ENCODE assay signal across 8 cellular contexts in genomic region chr18:79857082-79857661, GRCh38. TPM values are rescaled to one million over a fixed set of nuclear protein-coding genes. Genes with fewer than 3 reads are reported as not detected.
A peak's percentile ranks its signal among the peaks of the same experiment; 100 is the strongest.
DNase-seq lines count a peak whose midpoint lies in the region; ATAC-seq, FAIRE-seq and TF ChIP-seq lines count a peak whose summit lies in the region.

No MANE protein-coding gene starts in this region.

- peak overlapping the region in 1 of 3 donors; percentile 30 for H3K4me3 Mint-ChIP-seq in T-cell
- H3K4me3 Mint-ChIP-seq in activated CD4-positive, alpha-beta T cell treated with anti-CD3 and anti-CD28 coated beads for 36 hours = no peak overlapping the region

- POLR2A ChIA-PET in T-cell (lab: Charles Lee) = interaction anchor here in 1 of 2 donors (0.6 kb wide), 1 partner anchor 1652 kb away, joined by 4 read pairs; no protein-coding TSS in a partner anchor
- POLR2A ChIA-PET in activated CD4-positive, alpha-beta T cell treated with anti-CD3 and anti-CD28 coated beads for 36 hours (lab: Charles Lee) = no interaction called here

- peak overlapping the region in 1 of 2 donors; percentile 25 for H3K27ac Mint-ChIP-seq in T-cell
- no peak overlapping the region for H3K27ac Mint-ChIP-seq in activated CD4-positive, alpha-beta T cell treated with anti-CD3 and anti-CD28 coated beads for 36 hours

- H3K36me3 Mint-ChIP-seq in T-cell = no peaks in the 10 kb centered on the region
- no peaks in the 10 kb centered on the region for H3K36me3 Mint-ChIP-seq in activated CD4-positive, alpha-beta T cell treated with anti-CD3 and anti-CD28 coated beads for 36 hours (ENCODE audit: low read depth)

- peaks cover 6% of the 10 kb centered on the region for H3K4me1 ChIP-seq in lower lobe of right lung

- TF ChIP-seq POLR2A in GM12892 (IDR thresholded peaks at IDR 0.05; ENCODE audit: low read depth, low read length) = no peak

- intact Hi-C loops in lower lobe of right lung (cut with DNase I) = no loop called here
- intact Hi-C loops in activated CD4-positive, alpha-beta T cell treated with anti-CD3 and anti-CD28 coated beads for 36 hours (cut with DNase I, micrococcal nuclease) = no loop called here

- peaks cover 0 to 9% (median 6%) of the 10 kb centered on the region in 3 donors for H3K4me1 Mint-ChIP-seq in T-cell
- H3K4me1 Mint-ChIP-seq in activated CD4-positive, alpha-beta T cell treated with anti-CD3 and anti-CD28 coated beads for 36 hours = peaks cover 3% of the 10 kb centered on the region

- peaks cover 13 to 18% of the 10 kb centered on the region in 2 donors for H3K27me3 Mint-ChIP-seq in T-cell
- peaks cover 8% of the 10 kb centered on the region for H3K27me3 Mint-ChIP-seq in activated CD4-positive, alpha-beta T cell treated with anti-CD3 and anti-CD28 coated beads for 36 hours

- no peaks in the 10 kb centered on the region for H3K36me3 ChIP-seq in lower lobe of right lung

- no peak for TF ChIP-seq CTCF in lower lobe of right lung (IDR thresholded peaks at IDR 0.05)

- peak; percentile 14 to 38 for ATAC-seq in lower lobe of right lung
- no peak for ATAC-seq in T-cell (replicated peaks in 1 of 4)
- ATAC-seq in activated CD4-positive, alpha-beta T cell treated with anti-CD3 and anti-CD28 coated beads for 36 hours = no peak
- ATAC-seq in GM21529 (IDR thresholded peaks at IDR 0.05; ENCODE audit: unreplicated experiment) = no peak

- H3K27me3 ChIP-seq in lower lobe of right lung (ENCODE audit: low read depth) = peaks cover 20% of the 10 kb centered on the region

- H3K27ac ChIP-seq in lower lobe of right lung = no peak overlapping the region

- CTCF ChIA-PET in T-cell (lab: Charles Lee) = no interaction called here
- CTCF ChIA-PET in activated CD4-positive, alpha-beta T cell treated with anti-CD3 and anti-CD28 coated beads for 36 hours (lab: Charles Lee) = interaction anchor here (1.0 kb wide), 1 partner anchor 89 kb away, joined by 3 read pairs; no protein-coding TSS in a partner anchor

- H3K9me3 Mint-ChIP-seq in T-cell = peaks cover 8 to 14% (median 12%) of the 10 kb centered on the region in 3 donors
- peaks cover 5% of the 10 kb centered on the region for H3K9me3 Mint-ChIP-seq in activated CD4-positive, alpha-beta T cell treated with anti-CD3 and anti-CD28 coated beads for 36 hours (ENCODE audit: low read depth)

- no peak overlapping the region for H3K4me3 ChIP-seq in lower lobe of right lung

- peak; percentile 34 for DNase-seq in Ammon's horn (ENCODE audit: low spot score)
- peak; percentile 66 for DNase-seq in LHCN-M2 (ENCODE audit: low read depth)
- peak; percentile 38 to 52 for DNase-seq in T47D (ENCODE audit: low read depth in 1 of 2, low spot score in 1 of 2)
- DNase-seq in lower lobe of right lung = no peak
- no peak for DNase-seq in T-cell
- DNase-seq in activated CD4-positive, alpha-beta T cell treated with anti-CD3 and anti-CD28 coated beads for 36 hours = no peak
- DNase-seq in GM12892 (ENCODE audit: insufficient read length) = no peak

- in situ Hi-C loops in T47D (cut with HindIII; ENCODE audit: low pct_unique_long_range_greater_than_20kb, low sequenced_read_pairs) = no loop called here

- H3K9me3 ChIP-seq in lower lobe of right lung = no peaks in the 10 kb centered on the region

- FAIRE-seq in GM12892 (lab: Jason Lieb, UNC) = no peak

RNA-seq across cellular contexts. Expression of gene KCNG2, which starts 59.4 kb away (rescaled TPM):
- total RNA-seq in LHCN-M2 (2014; rRNA removed) (0.06 and 0.13 TPM in 2 replicates), lower lobe of right lung (0.50 TPM), T-cell (not detected)
- polyA plus RNA-seq in LHCN-M2 (2012) = 0.04 TPM
- not detected for total RNA-seq in activated CD4-positive, alpha-beta T cell treated with anti-CD3 and anti-CD28 coated beads for 36 hours
- not detected for polyA plus RNA-seq in GM12892 (2012; ENCODE audit: missing spikeins)

Comparison
In these comparisons a context has a peak if more than half of its experiments do, and no peak if none do; other contexts are left out.
1. DNase-seq: peak in Ammon's horn (single experiment), LHCN-M2 (single experiment) and T47D (2 of 2); none in lower lobe of right lung (single experiment), T-cell (0 of 34), activated CD4-positive, alpha-beta T cell treated with anti-CD3 and anti-CD28 coated beads for 36 hours (single experiment) and GM12892 (single experiment).
2. ATAC-seq: peak in lower lobe of right lung (2 of 2); none in T-cell (0 of 4), activated CD4-positive, alpha-beta T cell treated with anti-CD3 and anti-CD28 coated beads for 36 hours (single experiment) and GM21529 (single experiment).